9 cellular contexts compared by ENCODE assay signal in the genomic region with DNA sequence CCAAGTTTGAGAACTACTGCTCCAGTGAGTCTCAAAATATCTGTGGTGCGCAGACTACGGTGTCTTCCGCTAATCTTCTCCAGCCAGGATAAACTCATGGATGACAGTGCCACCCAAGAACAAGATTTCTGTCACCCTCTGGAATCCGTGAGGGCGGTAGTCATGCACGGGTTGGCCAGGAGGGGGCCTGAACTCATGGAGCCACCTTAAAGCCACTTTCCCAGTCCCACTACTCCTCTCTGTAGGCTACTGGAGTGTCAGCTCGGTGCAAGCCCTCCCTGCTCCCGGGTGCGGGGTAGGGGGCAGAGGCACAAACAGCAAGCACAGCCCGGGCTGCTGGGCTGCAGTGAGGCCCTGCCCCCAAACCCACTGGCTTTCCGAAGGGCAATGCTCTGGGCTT. TPM values are rescaled to one million over a fixed set of nuclear protein-coding genes. Genes with fewer than 3 reads are reported as not detected.
DNase-seq lines count a peak whose midpoint lies in the region; ATAC-seq and TF ChIP-seq lines count a peak whose summit lies in the region.
"Not testable (repeated sequence)": the region's sequence is repeated elsewhere in the genome, so short reads cannot be mapped to it uniquely, and the experiment has no call there.
"Had no signal": no experiment of that assay in that cellular context is flagged by ENCODE, and none has a peak within 500 bp of the region (broad histone marks: within the 10 kb centered on the region; RNA-seq: fewer than 3 reads in every experiment).

No MANE protein-coding gene starts in this region.

- not testable (repeated sequence) for H4K5ac ChIP-seq in H9 (ENCODE audit: insufficient read length, low read depth, low read length)

- not testable (repeated sequence) for H2AFZ ChIP-seq in H9 (ENCODE audit: low read length); neural progenitor cell (replicated peaks)

- not testable (repeated sequence) for H3K56ac ChIP-seq in H9 (ENCODE audit: insufficient read length, low read depth, low read length)

- H3K4ac ChIP-seq in H9 (ENCODE audit: low read depth, low read length), result not testable (repeated sequence)

- H2BK12ac ChIP-seq in H9 (ENCODE audit: insufficient read length, low read depth, low read length), result not testable (repeated sequence)

- H3F3A ChIP-seq in neural progenitor cell (ENCODE audit: low read depth), result not testable (repeated sequence)

- H2AK5ac ChIP-seq in H9 (ENCODE audit: insufficient read length, low read length), result not testable (repeated sequence)

- peaks cover 1 to 12% (median 10%) of the 10 kb centered on the region in 3 experiments; a peak in 4 of 7 replicates for H3K36me3 Mint-ChIP-seq in H9 (ENCODE audit: insufficient read depth in 1 of 3, low read depth in 3 of 3)
- not testable (repeated sequence) for H3K36me3 Mint-ChIP-seq in neural progenitor cell

- peaks cover 13% of the 10 kb centered on the region in 2 experiments; a peak in 4 of 5 replicates for H3K9me3 Mint-ChIP-seq in H9
- not testable (repeated sequence) for H3K9me3 Mint-ChIP-seq in neural progenitor cell

- not testable (repeated sequence) for H3K23me2 ChIP-seq in H9 (ENCODE audit: insufficient read length, low read depth, low read length, poor library complexity, severe bottlenecking)

- H3K4me1 ChIP-seq in H9 (ENCODE audit: insufficient read depth, low read length); neural progenitor cell: not testable (repeated sequence)

- H3K4me2 ChIP-seq in H9 (ENCODE audit: insufficient read depth, insufficient read length, low read length); neural progenitor cell: not testable (repeated sequence)

- not testable (repeated sequence) for H3K27me3 ChIP-seq in H9 (ENCODE audit: insufficient read depth, low read length); brain microvascular endothelial cell (replicated peaks); neural progenitor cell

- H3K18ac ChIP-seq in H9 (ENCODE audit: insufficient read length, low read depth, low read length), result not testable (repeated sequence)

- H3K79me1 ChIP-seq in H9 (ENCODE audit: insufficient read depth, low read depth, low read length, poor library complexity, severe bottlenecking), result not testable (repeated sequence)

- not testable (repeated sequence) for H3K4me3 Mint-ChIP-seq in H9, neural progenitor cell

- H3K4me3 ChIP-seq in brain microvascular endothelial cell (ENCODE audit: low read depth, low read length); fibroblast of villous mesenchyme (ENCODE audit: low read depth, low read length); neural progenitor cell: not testable (repeated sequence)

- H3K9me3 ChIP-seq in H9 (ENCODE audit: control insufficient read depth, low read depth, low read length); neural progenitor cell (ENCODE audit: low read depth): not testable (repeated sequence)

- in situ Hi-C loops in brain microvascular endothelial cell (cut with HindIII; ENCODE audit: low pct_ligation_motif_present, low sequenced_read_pairs), result not testable (repeated sequence)

- H3K4me1 Mint-ChIP-seq in H9, neural progenitor cell: not testable (repeated sequence)

- not testable (repeated sequence) for H4K20me1 ChIP-seq in H9 (ENCODE audit: control insufficient read depth, insufficient read depth, insufficient read length); neural progenitor cell (ENCODE audit: low read depth)

- H3K14ac ChIP-seq in H9 (ENCODE audit: insufficient read depth, low read length), result not testable (repeated sequence)

- not testable (repeated sequence) for H3K27ac ChIP-seq in H9 (ENCODE audit: insufficient read length, low read depth, low read length); brain microvascular endothelial cell; neural progenitor cell

- ATAC-seq in SK-N-SH treated with all-trans-retinoic acid at 6 μM for 48 hours, result peak; percentile 67

- not testable (repeated sequence) for H3T11ph ChIP-seq in H9 (ENCODE audit: low read length)

- H3K27me3 Mint-ChIP-seq in H9 (ENCODE audit: low read depth); neural progenitor cell (ENCODE audit: insufficient read depth, low read depth): not testable (repeated sequence)

- H2BK15ac ChIP-seq in H9 (ENCODE audit: low read depth, low read length), result not testable (repeated sequence)

- not testable (repeated sequence) for H3K36me3 ChIP-seq in brain microvascular endothelial cell (replicated peaks); neural progenitor cell

- not testable (repeated sequence) for H3K23ac ChIP-seq in H9 (ENCODE audit: insufficient read length, low read depth, low read length)

- no CpG with 5 or more reads among the region's 11 CpGs for WGBS in H9 (ENCODE audit: extremely low coverage, insufficient read length, low lambda C conversion rate)

- not testable (repeated sequence) for H3K27ac Mint-ChIP-seq in H9, neural progenitor cell

- not testable (repeated sequence) for H3K9ac ChIP-seq in H9 (ENCODE audit: extremely low read depth, insufficient read length, low read length); neural progenitor cell

- not testable (repeated sequence) for H4K91ac ChIP-seq in H9 (ENCODE audit: insufficient read length, low read depth, low read length)

- not testable (repeated sequence) for DNase-seq in H9; brain microvascular endothelial cell; fibroblast of villous mesenchyme (ENCODE audit: low read depth); neural progenitor cell (ENCODE audit: low spot score)

- H2BK120ac ChIP-seq in H9 (ENCODE audit: low read depth, low read length, poor library complexity, severe bottlenecking), result not testable (repeated sequence)

- H3K79me2 ChIP-seq in H9 (ENCODE audit: insufficient read depth, low read length); neural progenitor cell (ENCODE audit: low read depth): not testable (repeated sequence)

- not testable (repeated sequence) for H2BK20ac ChIP-seq in H9 (ENCODE audit: low read depth, low read length, poor library complexity, severe bottlenecking)

- TF ChIP-seq CTCF in H9 (conservative IDR thresholded peaks at IDR 0.05), result peak; percentile 30; the same call in 2 of the 3 replicates
- peak; percentile 11 for TF ChIP-seq CTCF in brain microvascular endothelial cell (IDR thresholded peaks at IDR 0.05; ENCODE audit: low read depth, low read length, missing control alignments)
- TF ChIP-seq CTCF in fibroblast of villous mesenchyme (IDR thresholded peaks at IDR 0.05; ENCODE audit: insufficient read depth, low read depth, low read length), result peak; percentile 4
- TF ChIP-seq CTCF in neural progenitor cell (IDR thresholded peaks at IDR 0.05), result peak; percentile 10

- H4K8ac ChIP-seq in H9 (replicated peaks; ENCODE audit: insufficient read length, low read depth, low read length), result not testable (repeated sequence)

- H2BK5ac ChIP-seq in H9 (ENCODE audit: insufficient read length, low read length), result not testable (repeated sequence)

RNA-seq across cellular contexts. Expression of a gene that starts 3.5 kb away (rescaled TPM):
- total RNA-seq in H9 (2021) (not detected in 2 replicates), fibroblast of villous mesenchyme (0.86 TPM in 1 of 2 replicates, not detected in the other), neural progenitor cell (ENCODE audit: low replicate concordance) (0.56 and 0.77 TPM in 2 replicates)
- total RNA-seq: CD4-positive, alpha-beta T cell; HT-29; NCI-H460 had no signal

RNA-seq across cellular contexts. Expression of a gene that starts 11.3 kb away (rescaled TPM):
- total RNA-seq in H9 (2021) (0.31 TPM in 1 of 2 replicates, not detected in the other), fibroblast of villous mesenchyme (under 0.01 TPM in 1 of 2 replicates, not detected in the other), neural progenitor cell (ENCODE audit: low replicate concordance) (not detected in 2 replicates)
- total RNA-seq: CD4-positive, alpha-beta T cell; GM12878; HT-29 had no signal

RNA-seq across cellular contexts. Expression of a gene that starts 33.0 kb away (rescaled TPM):
- 22.7 and 23.6 TPM in 2 replicates for total RNA-seq in H9 (2021)
- total RNA-seq in fibroblast of villous mesenchyme, result 14.5 and 17.7 TPM in 2 replicates
- total RNA-seq in neural progenitor cell (ENCODE audit: low replicate concordance), result 15.8 and 16.3 TPM in 2 replicates

RNA-seq across cellular contexts. Expression of a gene that starts 48.9 kb away (rescaled TPM):
- not detected in 2 replicates for total RNA-seq in H9 (2021)
- not detected in 2 replicates for total RNA-seq in fibroblast of villous mesenchyme
- not detected in 2 replicates for total RNA-seq in neural progenitor cell (ENCODE audit: low replicate concordance)
- total RNA-seq: CD4-positive, alpha-beta T cell; HT-29; NCI-H460 had no signal

RNA-seq across cellular contexts. Expression of a gene that starts 57.8 kb away (rescaled TPM):
- total RNA-seq in H9 (2021), result 7.9 and 8.8 TPM in 2 replicates
- total RNA-seq in fibroblast of villous mesenchyme, result 11.7 and 12.2 TPM in 2 replicates
- total RNA-seq in neural progenitor cell (ENCODE audit: low replicate concordance), result 3.5 and 7.5 TPM in 2 replicates
